Comparison of ENCODE assay signal across 20 cellular contexts in genomic region chr3:124246366-124246765, GRCh38.
DNase-seq lines count a peak whose midpoint lies in the region; ATAC-seq and TF ChIP-seq lines count a peak whose summit lies in the region.
"Had no signal": no experiment of that assay in that cellular context is flagged by ENCODE, and none has a peak within 500 bp of the region (broad histone marks: within the 10 kb centered on the region; RNA-seq: fewer than 3 reads in every experiment).

No MANE protein-coding gene starts in this region.

- H3K79me2 ChIP-seq in parathyroid adenoma, result peaks cover 2% of the 10 kb centered on the region

- DNase-seq in right cardiac atrium (no peak), Right ventricle myocardium inferior (ENCODE audit: missing footprints) (no peak), ascending aorta (ENCODE audit: low spot score in 2 of 2) (no peak), NCI-H1092 treated with DMSO at 0.1 percent for 48 hours (lab: John Stamatoyannopoulos, UW) (no peak)
- no peak for DNase-seq in activated CD4-positive, alpha-beta T cell treated with anti-CD3 and anti-CD28 coated beads, Interleukin-2, amount 10 ng/mL, durations not matched to agents 7 days and 5 days
- DNase-seq: activated CD4-positive, alpha-beta T cell treated with anti-CD3 and anti-CD28 coated beads, Interleukin-2, amount 10 ng/mL, durations not matched to agents 24 days and 14 days; activated gamma-delta T cell; activated naive CD8-positive, alpha-beta T cell treated with anti-CD3 and anti-CD28 coated beads, Interleukin-2, amount 10 ng/mL, durations not matched to agents 7 days and 5 days; activated T-cell treated with anti-CD3 and anti-CD28 coated beads, Interleukin-2, amount 50 U/mL, for 24 hours; cerebellar nuclear complex; mesenchymal stem cell; NCI-H1930; stimulated activated naive CD4-positive, alpha-beta T cell treated with Interleukin-2 at 50 U/mL for 16 hours had no signal

- no peaks in the 10 kb centered on the region for H3K36me3 Mint-ChIP-seq in activated CD4-positive, alpha-beta T cell treated with anti-CD3 and anti-CD28 coated beads, Interleukin-2, amount 10 ng/mL, durations not matched to agents 7 days and 5 days (ENCODE audit: low read depth)
- H3K36me3 Mint-ChIP-seq: activated naive CD8-positive, alpha-beta T cell treated with anti-CD3 and anti-CD28 coated beads, Interleukin-2, amount 10 ng/mL, durations not matched to agents 7 days and 5 days had no signal

- no peaks in the 10 kb centered on the region for H3K27me3 ChIP-seq in right cardiac atrium (ENCODE audit: control insufficient read depth, insufficient read depth)
- H3K27me3 ChIP-seq in ascending aorta, result no peaks in the 10 kb centered on the region
- no peaks in the 10 kb centered on the region for H3K27me3 ChIP-seq in parathyroid adenoma (ENCODE audit: control insufficient read depth, insufficient read depth, low read length)
- H3K27me3 ChIP-seq: testis, vagina had no signal

- H3K4me1 ChIP-seq in right cardiac atrium (ENCODE audit: control insufficient read depth, insufficient read depth, low read length) (peaks cover 10% of the 10 kb centered on the region), ascending aorta (peaks cover 6 to 45% of the 10 kb centered on the region in 2 donors), parathyroid adenoma (peaks cover 18% of the 10 kb centered on the region)

- POLR2A ChIA-PET in activated CD4-positive, alpha-beta T cell treated with anti-CD3 and anti-CD28 coated beads, Interleukin-2, amount 10 ng/mL, durations not matched to agents 7 days and 5 days (lab: Charles Lee), result no interaction called here

- H3K27ac ChIP-seq in right cardiac atrium (ENCODE audit: low read length) (peak overlapping the region; percentile 30), ascending aorta (peak overlapping the region; percentile 90 to 91), parathyroid adenoma (no peak overlapping the region)
- H3K27ac ChIP-seq: HL-60, KMS-11, vagina had no signal

- no peak overlapping the region for H3K27ac Mint-ChIP-seq in activated CD4-positive, alpha-beta T cell treated with anti-CD3 and anti-CD28 coated beads, Interleukin-2, amount 10 ng/mL, durations not matched to agents 7 days and 5 days
- H3K27ac Mint-ChIP-seq: activated CD4-positive, alpha-beta T cell treated with anti-CD3 and anti-CD28 coated beads, Interleukin-2, amount 10 ng/mL, durations not matched to agents 24 days and 14 days; activated naive CD8-positive, alpha-beta T cell treated with anti-CD3 and anti-CD28 coated beads, Interleukin-2, amount 10 ng/mL, durations not matched to agents 7 days and 5 days; activated T-cell treated with anti-CD3 and anti-CD28 coated beads, Interleukin-2, amount 50 U/mL, for 24 hours; brain had no signal

- intact Hi-C loops in right cardiac atrium (cut with DNase I), result no loop called here
- intact Hi-C loops in Right ventricle myocardium inferior (cut with DNase I), result loop anchor here (10.0 kb wide), 1 partner anchor 132 kb away; no protein-coding TSS in a partner anchor
- intact Hi-C loops in ascending aorta (cut with DNase I), result loop anchor here (5.0 kb wide), 1 partner anchor 79 kb away; no protein-coding TSS in a partner anchor

- H3K9ac ChIP-seq in parathyroid adenoma, result no peak overlapping the region
- H3K9ac ChIP-seq: KMS-11 had no signal

- H3K36me3 ChIP-seq in ascending aorta (no peaks in the 10 kb centered on the region), parathyroid adenoma (ENCODE audit: control insufficient read depth, insufficient read depth, low read length) (no peaks in the 10 kb centered on the region)
- H3K36me3 ChIP-seq: vagina had no signal

- peak overlapping the region; percentile 19 for H2AFZ ChIP-seq in parathyroid adenoma

- 88% methylated on average over 1 of the region's 1 CpG for WGBS in right cardiac atrium

- H3K9me3 Mint-ChIP-seq in activated CD4-positive, alpha-beta T cell treated with anti-CD3 and anti-CD28 coated beads, Interleukin-2, amount 10 ng/mL, durations not matched to agents 7 days and 5 days, result no peaks in the 10 kb centered on the region
- H3K9me3 Mint-ChIP-seq: activated CD4-positive, alpha-beta T cell treated with anti-CD3 and anti-CD28 coated beads, Interleukin-2, amount 10 ng/mL, durations not matched to agents 24 days and 14 days; activated naive CD8-positive, alpha-beta T cell treated with anti-CD3 and anti-CD28 coated beads, Interleukin-2, amount 10 ng/mL, durations not matched to agents 7 days and 5 days; activated T-cell treated with anti-CD3 and anti-CD28 coated beads, Interleukin-2, amount 50 U/mL, for 24 hours had no signal

- H3K27me3 Mint-ChIP-seq in activated CD4-positive, alpha-beta T cell treated with anti-CD3 and anti-CD28 coated beads, Interleukin-2, amount 10 ng/mL, durations not matched to agents 7 days and 5 days, result peaks cover 15% of the 10 kb centered on the region
- H3K27me3 Mint-ChIP-seq: brain had no signal

- H3K4me3 ChIP-seq in right cardiac atrium (ENCODE audit: low read length) (no peak overlapping the region), ascending aorta (no peak overlapping the region), parathyroid adenoma (ENCODE audit: low read depth, low read length) (no peak overlapping the region)
- H3K4me3 ChIP-seq: testis, vagina had no signal

- TF ChIP-seq CTCF in ascending aorta (IDR thresholded peaks at IDR 0.05) (no peak), parathyroid adenoma (IDR thresholded peaks at IDR 0.05) (no peak)

- no peak overlapping the region for H3K4me3 Mint-ChIP-seq in activated CD4-positive, alpha-beta T cell treated with anti-CD3 and anti-CD28 coated beads, Interleukin-2, amount 10 ng/mL, durations not matched to agents 7 days and 5 days
- H3K4me3 Mint-ChIP-seq: activated CD4-positive, alpha-beta T cell treated with anti-CD3 and anti-CD28 coated beads, Interleukin-2, amount 10 ng/mL, durations not matched to agents 24 days and 14 days; activated naive CD8-positive, alpha-beta T cell treated with anti-CD3 and anti-CD28 coated beads, Interleukin-2, amount 10 ng/mL, durations not matched to agents 7 days and 5 days; activated T-cell treated with anti-CD3 and anti-CD28 coated beads, Interleukin-2, amount 50 U/mL, for 24 hours; brain had no signal

- H3K9me3 ChIP-seq in right cardiac atrium (ENCODE audit: control insufficient read depth, low read length), result no peaks in the 10 kb centered on the region
- no peaks in the 10 kb centered on the region for H3K9me3 ChIP-seq in ascending aorta
- H3K9me3 ChIP-seq in parathyroid adenoma (ENCODE audit: control insufficient read depth, low read length), result no peaks in the 10 kb centered on the region
- H3K9me3 ChIP-seq: testis, vagina had no signal

- CTCF ChIA-PET in activated CD4-positive, alpha-beta T cell treated with anti-CD3 and anti-CD28 coated beads, Interleukin-2, amount 10 ng/mL, durations not matched to agents 7 days and 5 days (lab: Charles Lee), result no interaction called here

- ATAC-seq in right cardiac atrium (no peak), Right ventricle myocardium inferior (no peak), HG02642 (IDR thresholded peaks at IDR 0.05; ENCODE audit: poor library complexity, unreplicated experiment) (no peak)

- H3K4me2 ChIP-seq in parathyroid adenoma (ENCODE audit: low read length), result no peak overlapping the region
- H3K4me2 ChIP-seq: KMS-11 had no signal

- H3K4me1 Mint-ChIP-seq in activated CD4-positive, alpha-beta T cell treated with anti-CD3 and anti-CD28 coated beads, Interleukin-2, amount 10 ng/mL, durations not matched to agents 7 days and 5 days, result no peaks in the 10 kb centered on the region
- H3K4me1 Mint-ChIP-seq: activated CD4-positive, alpha-beta T cell treated with anti-CD3 and anti-CD28 coated beads, Interleukin-2, amount 10 ng/mL, durations not matched to agents 24 days and 14 days had no signal

Comparison
In these comparisons a context has a peak if more than half of its experiments do, and no peak if none do; other contexts are left out.
1. intact Hi-C loops: an anchor here in Right ventricle myocardium inferior (10.0 kb wide) and ascending aorta (5.0 kb wide); none called in right cardiac atrium.